ENCODE assay signal across 1 cellular context in the genomic region with DNA sequence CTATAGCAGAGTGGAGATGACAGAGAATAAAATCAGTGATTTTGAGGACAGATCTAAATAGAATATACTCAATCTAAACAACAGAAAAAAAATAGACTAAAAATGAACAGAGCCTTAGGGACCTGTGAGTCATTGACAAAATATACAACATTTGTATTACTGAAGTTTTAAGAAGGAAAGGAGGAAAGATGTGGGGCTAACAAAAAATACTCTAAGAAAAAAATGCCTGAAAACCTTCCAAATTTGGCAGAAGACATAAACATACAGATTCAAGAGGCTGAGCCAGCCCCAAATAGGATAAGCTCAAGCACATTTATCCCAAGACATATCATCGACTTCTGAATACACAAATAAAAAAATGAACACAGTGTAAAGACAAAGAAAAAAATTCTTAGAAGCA.
TF ChIP-seq lines count a peak whose summit lies in the region.

No MANE protein-coding gene starts in this region.

TF ChIP-seq in IMR-90, 13 proteins besides CTCF, POLR2A, EP300 and RAD21 (continued from another document):
- TF ChIP-seq, protein P1, sequence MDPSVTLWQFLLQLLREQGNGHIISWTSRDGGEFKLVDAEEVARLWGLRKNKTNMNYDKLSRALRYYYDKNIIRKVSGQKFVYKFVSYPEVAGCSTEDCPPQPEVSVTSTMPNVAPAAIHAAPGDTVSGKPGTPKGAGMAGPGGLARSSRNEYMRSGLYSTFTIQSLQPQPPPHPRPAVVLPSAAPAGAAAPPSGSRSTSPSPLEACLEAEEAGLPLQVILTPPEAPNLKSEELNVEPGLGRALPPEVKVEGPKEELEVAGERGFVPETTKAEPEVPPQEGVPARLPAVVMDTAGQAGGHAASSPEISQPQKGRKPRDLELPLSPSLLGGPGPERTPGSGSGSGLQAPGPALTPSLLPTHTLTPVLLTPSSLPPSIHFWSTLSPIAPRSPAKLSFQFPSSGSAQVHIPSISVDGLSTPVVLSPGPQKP (IDR thresholded peaks at IDR 0.05; ENCODE audit: borderline replicate concordance, low read depth, low read length), result no peak
- TF ChIP-seq BHLHE40 (IDR thresholded peaks at IDR 0.05; ENCODE audit: low read depth, low read length), result no peak
